ENCODE assay signal across 17 cellular contexts in genomic region chr5:122170630-122171029, GRCh38. TPM values are rescaled to one million over a fixed set of nuclear protein-coding genes. Genes with fewer than 3 reads are reported as not detected.
DNase-seq lines count a peak whose midpoint lies in the region; ATAC-seq, FAIRE-seq and TF ChIP-seq lines count a peak whose summit lies in the region.
"Had no signal": no experiment of that assay in that cellular context is flagged by ENCODE, and none has a peak within 500 bp of the region (broad histone marks: within the 10 kb centered on the region; RNA-seq: fewer than 3 reads in every experiment).

No MANE protein-coding gene starts in this region.

- H3K27ac ChIP-seq in cardiac muscle cell (no peak overlapping the region), heart right ventricle (no peak overlapping the region), astrocyte (ENCODE audit: low read depth, low read length) (peak overlapping the region; percentile 70)
- H3K27ac ChIP-seq: pancreas, tibial artery had no signal

- H3K4me3 ChIP-seq in cardiac muscle cell (no peak overlapping the region), heart right ventricle (no peak overlapping the region), astrocyte (ENCODE audit: insufficient read depth, low read depth, low read length) (no peak overlapping the region)
- H3K4me3 ChIP-seq: pancreas, tibial artery had no signal

- intact Hi-C loops in heart right ventricle (cut with DNase I), result no loop called here
- intact Hi-C loops in head of caudate nucleus (cut with DNase I), result no loop called here

- H3K36me3 Mint-ChIP-seq in astrocyte (ENCODE audit: low read depth, unreplicated experiment), result no peaks in the 10 kb centered on the region
- H3K36me3 Mint-ChIP-seq: activated naive CD4-positive, alpha-beta T cell treated with anti-CD3 and anti-CD28 coated beads, Interleukin-2, amount 10 ng/mL, durations not matched to agents 7 days and 5 days; CD4-positive, alpha-beta memory T cell; IgD-negative memory B cell had no signal

- no peak overlapping the region for H2AFZ ChIP-seq in astrocyte (ENCODE audit: low read depth, low read length)

- no peak for ATAC-seq in heart right ventricle
- no peak for ATAC-seq in HG03442 (IDR thresholded peaks at IDR 0.05; ENCODE audit: unreplicated experiment)
- ATAC-seq: pancreas had no signal

- DNase-seq in cardiac muscle cell (ENCODE audit: low read depth in 1 of 2, low spot score in 1 of 2), result peak; percentile 15 to 53
- no peak for DNase-seq in heart right ventricle
- DNase-seq in astrocyte (ENCODE audit: low read depth), result peak; percentile 73
- DNase-seq in head of caudate nucleus, result peak in 23 of 42 donors; percentile 5 to 67 (median 37)
- peak; percentile 53 for DNase-seq in superior temporal gyrus (ENCODE audit: extremely low spot score)
- no peak for DNase-seq in effector CD4-positive, alpha-beta T cell
- DNase-seq in SHP77 (lab: John Stamatoyannopoulos, UW), result no peak
- DNase-seq: 8988T; activated naive CD4-positive, alpha-beta T cell treated with anti-CD3 and anti-CD28 coated beads, Interleukin-2, amount 10 ng/mL, durations not matched to agents 7 days and 5 days; CD4-positive, alpha-beta memory T cell; NCI-H1694; NCI-H526 treated with DMSO at 0.1 percent for 48 hours; pancreas; SIG-M5; tibial artery had no signal

- no peaks in the 10 kb centered on the region for H3K9me3 Mint-ChIP-seq in astrocyte (ENCODE audit: unreplicated experiment)
- H3K9me3 Mint-ChIP-seq: activated naive CD4-positive, alpha-beta T cell treated with anti-CD3 and anti-CD28 coated beads, Interleukin-2, amount 10 ng/mL, durations not matched to agents 7 days and 5 days had no signal

- H3K9ac ChIP-seq in astrocyte (ENCODE audit: low read length), result no peak overlapping the region

- H3K9me3 ChIP-seq in cardiac muscle cell (ENCODE audit: low read depth) (no peaks in the 10 kb centered on the region), heart right ventricle (no peaks in the 10 kb centered on the region), astrocyte (ENCODE audit: insufficient read depth, low read depth, low read length) (no peaks in the 10 kb centered on the region)
- H3K9me3 ChIP-seq: pancreas, tibial artery had no signal

- H3K4me1 Mint-ChIP-seq in astrocyte (ENCODE audit: low read depth, unreplicated experiment), result peaks cover 16% of the 10 kb centered on the region
- H3K4me1 Mint-ChIP-seq: activated naive CD4-positive, alpha-beta T cell treated with anti-CD3 and anti-CD28 coated beads, Interleukin-2, amount 10 ng/mL, durations not matched to agents 7 days and 5 days; CD4-positive, alpha-beta memory T cell; IgD-negative memory B cell had no signal

- no peaks in the 10 kb centered on the region for H3K27me3 ChIP-seq in cardiac muscle cell
- no peaks in the 10 kb centered on the region for H3K27me3 ChIP-seq in heart right ventricle
- H3K27me3 ChIP-seq in astrocyte (ENCODE audit: insufficient read depth, low read length), result no peaks in the 10 kb centered on the region
- H3K27me3 ChIP-seq: pancreas, tibial artery had no signal

- TF ChIP-seq CTCF in cardiac muscle cell (IDR thresholded peaks at IDR 0.05; ENCODE audit: low read depth, low read length) (no peak), heart right ventricle (IDR thresholded peaks at IDR 0.05) (no peak), astrocyte (IDR thresholded peaks at IDR 0.05; ENCODE audit: insufficient read depth, low read depth, low read length) (no peak)

- peak overlapping the region; percentile 15 for H3K4me2 ChIP-seq in astrocyte (ENCODE audit: low read length)

- no peak overlapping the region for H3K4me3 Mint-ChIP-seq in astrocyte (ENCODE audit: unreplicated experiment)
- H3K4me3 Mint-ChIP-seq: activated naive CD4-positive, alpha-beta T cell treated with anti-CD3 and anti-CD28 coated beads, Interleukin-2, amount 10 ng/mL, durations not matched to agents 7 days and 5 days; CD4-positive, alpha-beta memory T cell; IgD-negative memory B cell had no signal

- 40 to 43% methylated on average over 4 of the region's 4 CpGs for WGBS in heart right ventricle, 2 donors

- peak overlapping the region; percentile 50 for H3K27ac Mint-ChIP-seq in astrocyte (ENCODE audit: unreplicated experiment)
- H3K27ac Mint-ChIP-seq: activated naive CD4-positive, alpha-beta T cell treated with anti-CD3 and anti-CD28 coated beads, Interleukin-2, amount 10 ng/mL, durations not matched to agents 7 days and 5 days; CD4-positive, alpha-beta memory T cell; IgD-negative memory B cell had no signal

- FAIRE-seq in astrocyte (lab: Jason Lieb, UNC), result peak; percentile 52
- FAIRE-seq: pancreas had no signal

- no peaks in the 10 kb centered on the region for H3K36me3 ChIP-seq in cardiac muscle cell
- H3K36me3 ChIP-seq in heart right ventricle, result no peaks in the 10 kb centered on the region
- H3K36me3 ChIP-seq in astrocyte (ENCODE audit: insufficient read depth, low read length), result no peaks in the 10 kb centered on the region
- H3K36me3 ChIP-seq: pancreas, tibial artery had no signal

- H3K27me3 Mint-ChIP-seq in astrocyte (ENCODE audit: low read depth, unreplicated experiment), result no peaks in the 10 kb centered on the region
- H3K27me3 Mint-ChIP-seq: activated naive CD4-positive, alpha-beta T cell treated with anti-CD3 and anti-CD28 coated beads, Interleukin-2, amount 10 ng/mL, durations not matched to agents 7 days and 5 days; CD4-positive, alpha-beta memory T cell had no signal

- no peaks in the 10 kb centered on the region for H4K20me1 ChIP-seq in astrocyte (ENCODE audit: insufficient read depth, low read length)

- no peaks in the 10 kb centered on the region for H3K79me2 ChIP-seq in astrocyte (ENCODE audit: insufficient read depth, low read length)

- H3K4me1 ChIP-seq in cardiac muscle cell (ENCODE audit: low read depth) (no peaks in the 10 kb centered on the region), heart right ventricle (no peaks in the 10 kb centered on the region), astrocyte (ENCODE audit: insufficient read depth, low read length) (peaks cover 18% of the 10 kb centered on the region)
- H3K4me1 ChIP-seq: pancreas, tibial artery had no signal

RNA-seq across cellular contexts. Expression of gene ZNF474, which starts 41.3 kb away (rescaled TPM):
- not detected in 2 replicates for total RNA-seq in cardiac muscle cell
- polyA plus RNA-seq in cardiac muscle cell, result not detected in 2 replicates
- total RNA-seq in heart right ventricle, result under 1 TPM in 2 of 10 donors, not detected in 8; 0.19 to 0.20 TPM
- under 1 TPM in 1 of 2 donors, not detected in 1; 0.03 TPM for polyA plus RNA-seq in heart right ventricle
- total RNA-seq in astrocyte, result 0.38 and 0.45 TPM in 2 replicates

Comparison
In these comparisons a context has a peak if more than half of its experiments do, and no peak if none do; other contexts are left out.
1. DNase-seq: peak in cardiac muscle cell (2 of 2), astrocyte (single experiment), head of caudate nucleus (23 of 42) and superior temporal gyrus (single experiment); none in heart right ventricle (0 of 2), effector CD4-positive, alpha-beta T cell (single experiment) and SHP77 (0 of 2).